Comparison of ENCODE assay signal across 1 cellular context in genomic region chr1:6730889-6731288, GRCh38.
TF ChIP-seq lines count a peak whose summit lies in the region.

No MANE protein-coding gene starts in this region.

TF ChIP-seq in H1, 55 proteins besides CTCF, POLR2A, EP300 and RAD21:
- TF ChIP-seq HDAC6 (IDR thresholded peaks at IDR 0.05; ENCODE audit: low read depth, low read length) (no peak), SIX5 (IDR thresholded peaks at IDR 0.05; ENCODE audit: low read depth, low read length) (no peak), ATF2 (IDR thresholded peaks at IDR 0.05; ENCODE audit: low read length) (no peak), SP2 (IDR thresholded peaks at IDR 0.05; ENCODE audit: low read length) (no peak), KDM1A (IDR thresholded peaks at IDR 0.05; ENCODE audit: borderline replicate concordance, low read length) (no peak), FOSL1 (IDR thresholded peaks at IDR 0.05; ENCODE audit: insufficient read depth, low read depth, low read length) (no peak), KDM4A (IDR thresholded peaks at IDR 0.05; ENCODE audit: low read depth, low read length, severe bottlenecking) (no peak), RXRA (IDR thresholded peaks at IDR 0.05; ENCODE audit: insufficient read depth, low read depth, low read length) (no peak), HDAC2 (IDR thresholded peaks at IDR 0.05; ENCODE audit: borderline replicate concordance in 1 of 2, low read depth in 2 of 2, low read length in 2 of 2) (no peak), KDM5A (IDR thresholded peaks at IDR 0.05; ENCODE audit: low read length) (no peak)
TF ChIP-seq in H1: peak in this region for 0.
